In genomic region chr5:157106668-157107461, GRCh38 we compare ENCODE assay signal across 8 cellular contexts. TPM values are rescaled to one million over a fixed set of nuclear protein-coding genes. Genes with fewer than 3 reads are reported as not detected.
DNase-seq lines count a peak whose midpoint lies in the region; ATAC-seq and TF ChIP-seq lines count a peak whose summit lies in the region.

No MANE protein-coding gene starts in this region.

- no peaks in the 10 kb centered on the region for H3K9me3 ChIP-seq in left lung
- no peaks in the 10 kb centered on the region for H3K9me3 ChIP-seq in MM.1S (replicated peaks; ENCODE audit: insufficient read depth, low read length)

- peak overlapping the region; percentile 78 for H3K4me3 Mint-ChIP-seq in activated CD8-positive, alpha-beta T cell treated with anti-CD3 and anti-CD28 coated beads for 36 hours

- H2AFZ ChIP-seq in MM.1S (ENCODE audit: low read length) = no peak overlapping the region

- peak overlapping the region; percentile 44 to 85 for H3K27ac ChIP-seq in left lung
- H3K27ac ChIP-seq in MM.1S (ENCODE audit: low read length) = no peak overlapping the region

- no peaks in the 10 kb centered on the region for H3K27me3 Mint-ChIP-seq in activated CD8-positive, alpha-beta T cell treated with anti-CD3 and anti-CD28 coated beads for 36 hours

- peak; percentile 26 to 38 for DNase-seq in stimulated activated CD4-positive, alpha-beta T cell treated with anti-CD3 and anti-CD28 coated beads, Interleukin-2, amount 100 ng/mL, for 24 hours
- DNase-seq in stimulated activated CD4-positive, alpha-beta T cell treated with anti-CD3 and anti-CD28 coated beads, Interleukin-12 subunit alpha, Interleukin-12 subunit beta, amount 100 ng/mL, for 4 hours = no peak
- peak; percentile 71 for DNase-seq in activated CD8-positive, alpha-beta T cell treated with anti-CD3 and anti-CD28 coated beads for 36 hours
- peak; percentile 65 to 82 for DNase-seq in left lung
- no peak for DNase-seq in DMS79 treated with DMSO at 0.1 percent for 48 hours (lab: John Stamatoyannopoulos, UW)
- no peak for DNase-seq in MM.1S

- no peak overlapping the region for H3K9ac ChIP-seq in MM.1S (ENCODE audit: low read length)

- H3K4me1 ChIP-seq in left lung (peaks cover 0 to 17% of the 10 kb centered on the region in 2 donors), MM.1S (ENCODE audit: low read length) (peaks cover 16% of the 10 kb centered on the region)

- intact Hi-C loops in activated CD8-positive, alpha-beta T cell treated with anti-CD3 and anti-CD28 coated beads for 36 hours (cut with micrococcal nuclease) = loop anchor here (5.0 kb wide), 2 partner anchors 80 to 185 kb away; no protein-coding TSS in a partner anchor
- intact Hi-C loops in left lung (cut with DNase I) = no loop called here

- H3K27ac Mint-ChIP-seq in activated CD8-positive, alpha-beta T cell treated with anti-CD3 and anti-CD28 coated beads for 36 hours = peak overlapping the region; percentile 84

- no peaks in the 10 kb centered on the region for H3K79me2 ChIP-seq in MM.1S (ENCODE audit: low read length)

- H3K4me3 ChIP-seq in left lung (peak overlapping the region; percentile 0 to 41), MM.1S (ENCODE audit: low read length) (no peak overlapping the region)

- ATAC-seq in activated CD8-positive, alpha-beta T cell treated with anti-CD3 and anti-CD28 coated beads for 36 hours = peak; percentile 11
- peak; percentile 53 for ATAC-seq in left lung
- no peak for ATAC-seq in HG03280 (IDR thresholded peaks at IDR 0.05; ENCODE audit: unreplicated experiment)
- ATAC-seq in GM19452 (IDR thresholded peaks at IDR 0.05; ENCODE audit: unreplicated experiment) = no peak

- TF ChIP-seq CTCF in activated CD8-positive, alpha-beta T cell treated with anti-CD3 and anti-CD28 coated beads for 36 hours (IDR thresholded peaks at IDR 0.05) = no peak
- TF ChIP-seq CTCF in left lung (IDR thresholded peaks at IDR 0.05) = no peak
- no peak for TF ChIP-seq CTCF in MM.1S (IDR thresholded peaks at IDR 0.05; ENCODE audit: low read length)

- H4K20me1 ChIP-seq in MM.1S (ENCODE audit: insufficient read depth, low read length) = no peaks in the 10 kb centered on the region

- POLR2A ChIA-PET in activated CD8-positive, alpha-beta T cell treated with anti-CD3 and anti-CD28 coated beads for 36 hours (lab: Charles Lee) = interaction anchor here (0.7 to 2.2 kb wide), 2 partner anchors 34 to 36 kb away, joined by 3 to 10 read pairs; partner anchors contain the start of gene MED7

- H3K9me3 Mint-ChIP-seq in activated CD8-positive, alpha-beta T cell treated with anti-CD3 and anti-CD28 coated beads for 36 hours = no peaks in the 10 kb centered on the region

- CTCF ChIA-PET in activated CD8-positive, alpha-beta T cell treated with anti-CD3 and anti-CD28 coated beads for 36 hours (lab: Charles Lee) = no interaction called here

- H3K9me2 ChIP-seq in MM.1S (replicated peaks; ENCODE audit: insufficient read depth, low read length) = no peaks in the 10 kb centered on the region

- peaks cover 55% of the 10 kb centered on the region for H3K4me1 Mint-ChIP-seq in activated CD8-positive, alpha-beta T cell treated with anti-CD3 and anti-CD28 coated beads for 36 hours (ENCODE audit: low read depth)

- no peak overlapping the region for H3K4me2 ChIP-seq in MM.1S (ENCODE audit: low read depth, low read length)

- peaks cover 15% of the 10 kb centered on the region for H3F3A ChIP-seq in MM.1S (ENCODE audit: insufficient read depth, low read length)

- H3K27me3 ChIP-seq in left lung (no peaks in the 10 kb centered on the region), MM.1S (replicated peaks; ENCODE audit: insufficient read depth, low read length) (no peaks in the 10 kb centered on the region)

- H3K36me3 ChIP-seq in left lung = peaks cover 0 to 14% of the 10 kb centered on the region in 2 donors
- H3K36me3 ChIP-seq in MM.1S (replicated peaks; ENCODE audit: insufficient read depth, low read length) = no peaks in the 10 kb centered on the region

- H3K36me3 Mint-ChIP-seq in activated CD8-positive, alpha-beta T cell treated with anti-CD3 and anti-CD28 coated beads for 36 hours (ENCODE audit: low read depth) = peaks cover 40% of the 10 kb centered on the region

RNA-seq across cellular contexts. Expression of gene HAVCR2, which starts 2.0 kb away (rescaled TPM):
- 10 to 100 TPM; 28.7 to 34.6 TPM for total RNA-seq in activated CD8-positive, alpha-beta T cell treated with anti-CD3 and anti-CD28 coated beads for 36 hours
- 10 to 100 TPM; 18.8 to 50.9 TPM for total RNA-seq in left lung

RNA-seq across cellular contexts. Expression of gene MED7, which starts 35.8 kb away (rescaled TPM):
- total RNA-seq in activated CD8-positive, alpha-beta T cell treated with anti-CD3 and anti-CD28 coated beads for 36 hours = 10 to 100 TPM; 13.6 to 13.7 TPM
- 10 to 100 TPM in 1 of 2 donors, 1 to 10 TPM in 1; 7.3 to 11.8 TPM for total RNA-seq in left lung

RNA-seq across cellular contexts. Expression of gene HAVCR1, which starts 47.9 kb away (rescaled TPM):
- total RNA-seq in activated CD8-positive, alpha-beta T cell treated with anti-CD3 and anti-CD28 coated beads for 36 hours = under 1 TPM in 1 of 2 experiments, not detected in 1; 0.54 TPM
- under 1 TPM in 1 of 2 donors, not detected in 1; 0.31 TPM for total RNA-seq in left lung

RNA-seq across cellular contexts. Expression of gene GARIN3, which starts 59.2 kb away (rescaled TPM):
- 1 to 10 TPM in 1 of 2 experiments, under 1 TPM in 1; 0.77 to 1.1 TPM for total RNA-seq in activated CD8-positive, alpha-beta T cell treated with anti-CD3 and anti-CD28 coated beads for 36 hours
- total RNA-seq in left lung = not detected

Comparison
In these comparisons a context has a peak if more than half of its experiments do, and no peak if none do; other contexts are left out.
1. DNase-seq: peak in stimulated activated CD4-positive, alpha-beta T cell treated with anti-CD3 and anti-CD28 coated beads, Interleukin-2, amount 100 ng/mL, for 24 hours (2 of 2), activated CD8-positive, alpha-beta T cell treated with anti-CD3 and anti-CD28 coated beads for 36 hours (single experiment) and left lung (2 of 2); none in stimulated activated CD4-positive, alpha-beta T cell treated with anti-CD3 and anti-CD28 coated beads, Interleukin-12 subunit alpha, Interleukin-12 subunit beta, amount 100 ng/mL, for 4 hours (single experiment), DMS79 treated with DMSO at 0.1 percent for 48 hours (single experiment) and MM.1S (single experiment).
2. ATAC-seq: peak in activated CD8-positive, alpha-beta T cell treated with anti-CD3 and anti-CD28 coated beads for 36 hours (single experiment) and left lung (single experiment); none in HG03280 (single experiment) and GM19452 (single experiment).